20 cellular contexts compared by ENCODE assay signal in genomic region chr5:53084856-53085255, GRCh38.
"Had no signal": no experiment of that assay in that cellular context is flagged by ENCODE, and none has a peak within 500 bp of the region (broad histone marks: within the 10 kb centered on the region; RNA-seq: fewer than 3 reads in every experiment).

No MANE protein-coding gene starts in this region.

- H3K4me3 ChIP-seq: left ventricle myocardium inferior, psoas muscle, right lobe of liver, suprapubic skin, thyroid gland, uterus had no signal

- H3K36me3 ChIP-seq: left ventricle myocardium inferior, right lobe of liver, thyroid gland, uterus had no signal

- H3K27ac Mint-ChIP-seq: endodermal cell; immature natural killer cell; nephron progenitor cell; stimulated activated effector memory CD8-positive, alpha-beta T cell treated with anti-CD3 and anti-CD28 coated beads, Interleukin-12 subunit alpha, Interleukin-12 subunit beta, amount 100 ng/mL, for 72 hours; type B pancreatic cell had no signal

- H3K9me3 Mint-ChIP-seq: endodermal cell; immature natural killer cell; nephron progenitor cell; stimulated activated effector memory CD8-positive, alpha-beta T cell treated with anti-CD3 and anti-CD28 coated beads, Interleukin-12 subunit alpha, Interleukin-12 subunit beta, amount 100 ng/mL, for 72 hours; type B pancreatic cell had no signal

- ATAC-seq: foreskin keratinocyte; naive thymus-derived CD4-positive, alpha-beta T cell; psoas muscle; right lobe of liver; stimulated activated effector memory CD8-positive, alpha-beta T cell treated with anti-CD3 and anti-CD28 coated beads, Interleukin-12 subunit alpha, Interleukin-12 subunit beta, amount 100 ng/mL, for 72 hours; stimulated activated naive CD8-positive, alpha-beta T cell treated with anti-CD3 and anti-CD28 coated beads, Interleukin-15, Interleukin-2, amounts not matched to agents 100 U/mL and 50 U/mL, for 24 hours had no signal

- H3K4me1 ChIP-seq: foreskin keratinocyte, psoas muscle, right lobe of liver, suprapubic skin, thyroid gland, uterus had no signal

- H3K9me3 ChIP-seq: left ventricle myocardium inferior, psoas muscle, right lobe of liver, suprapubic skin, thyroid gland, uterus had no signal

- H3K4me1 Mint-ChIP-seq: endodermal cell, immature natural killer cell had no signal

- H3K27me3 Mint-ChIP-seq: naive thymus-derived CD4-positive, alpha-beta T cell; type B pancreatic cell had no signal

- H3K27ac ChIP-seq: foreskin keratinocyte, left ventricle myocardium inferior, psoas muscle, right lobe of liver, suprapubic skin, thyroid gland, uterus had no signal

- H3K27me3 ChIP-seq: foreskin keratinocyte, right lobe of liver, suprapubic skin, thyroid gland, uterus had no signal

- DNase-seq: effector CD4-positive, alpha-beta T cell; endodermal cell; erythroblast; foreskin keratinocyte; immature natural killer cell; left ventricle myocardium inferior; mesendoderm; naive thymus-derived CD4-positive, alpha-beta T cell; nephron progenitor cell; psoas muscle; retina; right lobe of liver; stimulated activated CD4-positive, alpha-beta T cell treated with anti-CD3 and anti-CD28 coated beads, Interleukin-4, amount 100 ng/mL, for 1 hour; stimulated activated CD8-positive, alpha-beta memory T cell treated with anti-CD3 and anti-CD28 coated beads, Interleukin-4, amount 100 ng/mL, for 48 hours; stimulated activated naive CD8-positive, alpha-beta T cell treated with anti-CD3 and anti-CD28 coated beads, Interleukin-15, Interleukin-2, amounts not matched to agents 100 U/mL and 50 U/mL, for 24 hours; uterus had no signal

- H3K4me3 Mint-ChIP-seq: endodermal cell; immature natural killer cell; nephron progenitor cell; stimulated activated effector memory CD8-positive, alpha-beta T cell treated with anti-CD3 and anti-CD28 coated beads, Interleukin-12 subunit alpha, Interleukin-12 subunit beta, amount 100 ng/mL, for 72 hours; type B pancreatic cell had no signal

- H3K36me3 Mint-ChIP-seq: immature natural killer cell; stimulated activated effector memory CD8-positive, alpha-beta T cell treated with anti-CD3 and anti-CD28 coated beads, Interleukin-12 subunit alpha, Interleukin-12 subunit beta, amount 100 ng/mL, for 72 hours; type B pancreatic cell had no signal
